1 cellular context compared by ENCODE assay signal in the genomic region with DNA sequence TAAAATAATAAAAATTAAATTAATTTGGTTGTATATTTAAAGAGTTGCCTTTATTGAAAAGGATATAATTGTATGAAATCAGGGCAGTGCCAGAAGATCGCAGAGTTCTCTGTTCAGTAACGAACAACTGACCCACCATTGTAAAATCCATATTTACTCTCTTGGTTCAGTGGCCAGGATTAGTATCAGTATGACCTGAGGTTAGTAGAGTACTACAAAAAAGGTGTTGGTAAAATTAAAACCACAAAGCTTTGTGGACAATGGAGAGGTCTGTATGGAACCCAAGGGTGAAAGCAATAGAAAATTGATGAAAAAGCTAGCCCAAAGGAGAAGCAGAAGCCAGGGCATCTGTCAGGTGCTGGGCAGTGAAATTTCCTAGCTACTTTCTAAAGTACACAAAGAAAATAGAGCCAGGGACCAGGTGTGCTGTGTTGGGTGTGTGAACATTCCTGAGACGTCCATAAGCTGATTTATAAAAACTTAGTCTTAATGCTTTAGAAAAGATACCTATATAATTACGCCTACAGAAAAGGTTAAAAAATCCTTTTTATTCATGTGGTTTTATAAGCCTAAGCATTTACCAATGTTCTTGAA.
TF ChIP-seq lines count a peak whose summit lies in the region.

No MANE protein-coding gene starts in this region.

TF ChIP-seq in GM23338, 12 proteins besides CTCF, POLR2A, EP300 and RAD21 (continued from another document):
- TF ChIP-seq, protein P1, sequence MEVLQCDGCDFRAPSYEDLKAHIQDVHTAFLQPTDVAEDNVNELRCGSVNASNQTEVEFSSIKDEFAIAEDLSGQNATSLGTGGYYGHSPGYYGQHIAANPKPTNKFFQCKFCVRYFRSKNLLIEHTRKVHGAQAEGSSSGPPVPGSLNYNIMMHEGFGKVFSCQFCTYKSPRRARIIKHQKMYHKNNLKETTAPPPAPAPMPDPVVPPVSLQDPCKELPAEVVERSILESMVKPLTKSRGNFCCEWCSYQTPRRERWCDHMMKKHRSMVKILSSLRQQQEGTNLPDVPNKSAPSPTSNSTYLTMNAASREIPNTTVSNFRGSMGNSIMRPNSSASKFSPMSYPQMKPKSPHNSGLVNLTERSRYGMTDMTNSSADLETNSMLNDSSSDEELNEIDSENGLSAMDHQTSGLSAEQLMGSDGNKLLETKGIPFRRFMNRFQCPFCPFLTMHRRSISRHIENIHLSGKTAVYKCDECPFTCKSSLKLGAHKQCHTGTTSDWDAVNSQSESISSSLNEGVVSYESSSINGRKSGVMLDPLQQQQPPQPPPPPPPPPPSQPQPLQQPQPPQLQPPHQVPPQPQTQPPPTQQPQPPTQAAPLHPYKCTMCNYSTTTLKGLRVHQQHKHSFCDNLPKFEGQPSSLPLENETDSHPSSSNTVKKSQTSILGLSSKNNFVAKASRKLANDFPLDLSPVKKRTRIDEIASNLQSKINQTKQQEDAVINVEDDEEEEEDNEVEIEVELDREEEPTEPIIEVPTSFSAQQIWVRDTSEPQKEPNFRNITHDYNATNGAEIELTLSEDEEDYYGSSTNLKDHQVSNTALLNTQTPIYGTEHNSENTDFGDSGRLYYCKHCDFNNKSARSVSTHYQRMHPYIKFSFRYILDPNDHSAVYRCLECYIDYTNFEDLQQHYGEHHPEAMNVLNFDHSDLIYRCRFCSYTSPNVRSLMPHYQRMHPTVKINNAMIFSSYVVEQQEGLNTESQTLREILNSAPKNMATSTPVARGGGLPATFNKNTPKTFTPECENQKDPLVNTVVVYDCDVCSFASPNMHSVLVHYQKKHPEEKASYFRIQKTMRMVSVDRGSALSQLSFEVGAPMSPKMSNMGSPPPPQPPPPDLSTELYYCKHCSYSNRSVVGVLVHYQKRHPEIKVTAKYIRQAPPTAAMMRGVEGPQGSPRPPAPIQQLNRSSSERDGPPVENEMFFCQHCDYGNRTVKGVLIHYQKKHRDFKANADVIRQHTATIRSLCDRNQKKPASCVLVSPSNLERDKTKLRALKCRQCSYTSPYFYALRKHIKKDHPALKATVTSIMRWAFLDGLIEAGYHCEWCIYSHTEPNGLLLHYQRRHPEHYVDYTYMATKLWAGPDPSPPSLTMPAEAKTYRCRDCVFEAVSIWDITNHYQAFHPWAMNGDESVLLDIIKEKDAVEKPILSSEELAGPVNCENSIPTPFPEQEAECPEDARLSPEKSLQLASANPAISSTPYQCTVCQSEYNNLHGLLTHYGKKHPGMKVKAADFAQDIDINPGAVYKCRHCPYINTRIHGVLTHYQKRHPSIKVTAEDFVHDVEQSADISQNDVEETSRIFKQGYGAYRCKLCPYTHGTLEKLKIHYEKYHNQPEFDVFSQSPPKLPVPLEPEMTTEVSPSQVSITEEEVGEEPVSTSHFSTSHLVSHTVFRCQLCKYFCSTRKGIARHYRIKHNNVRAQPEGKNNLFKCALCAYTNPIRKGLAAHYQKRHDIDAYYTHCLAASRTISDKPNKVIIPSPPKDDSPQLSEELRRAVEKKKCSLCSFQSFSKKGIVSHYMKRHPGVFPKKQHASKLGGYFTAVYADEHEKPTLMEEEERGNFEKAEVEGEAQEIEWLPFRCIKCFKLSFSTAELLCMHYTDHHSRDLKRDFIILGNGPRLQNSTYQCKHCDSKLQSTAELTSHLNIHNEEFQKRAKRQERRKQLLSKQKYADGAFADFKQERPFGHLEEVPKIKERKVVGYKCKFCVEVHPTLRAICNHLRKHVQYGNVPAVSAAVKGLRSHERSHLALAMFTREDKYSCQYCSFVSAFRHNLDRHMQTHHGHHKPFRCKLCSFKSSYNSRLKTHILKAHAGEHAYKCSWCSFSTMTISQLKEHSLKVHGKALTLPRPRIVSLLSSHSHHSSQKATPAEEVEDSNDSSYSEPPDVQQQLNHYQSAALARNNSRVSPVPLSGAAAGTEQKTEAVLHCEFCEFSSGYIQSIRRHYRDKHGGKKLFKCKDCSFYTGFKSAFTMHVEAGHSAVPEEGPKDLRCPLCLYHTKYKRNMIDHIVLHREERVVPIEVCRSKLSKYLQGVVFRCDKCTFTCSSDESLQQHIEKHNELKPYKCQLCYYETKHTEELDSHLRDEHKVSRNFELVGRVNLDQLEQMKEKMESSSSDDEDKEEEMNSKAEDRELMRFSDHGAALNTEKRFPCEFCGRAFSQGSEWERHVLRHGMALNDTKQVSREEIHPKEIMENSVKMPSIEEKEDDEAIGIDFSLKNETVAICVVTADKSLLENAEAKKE (CRISPR knock-in tag; IDR thresholded peaks at IDR 0.05): no peak
- TF ChIP-seq CREB1 (CRISPR knock-in tag; IDR thresholded peaks at IDR 0.05; ENCODE audit: low read depth) (no peak), JUNB (IDR thresholded peaks at IDR 0.05; ENCODE audit: unreplicated experiment) (no peak), NANOG (IDR thresholded peaks at IDR 0.05; ENCODE audit: borderline replicate concordance) (no peak)
